ENCODE assay signal across 11 cellular contexts in the genomic region with DNA sequence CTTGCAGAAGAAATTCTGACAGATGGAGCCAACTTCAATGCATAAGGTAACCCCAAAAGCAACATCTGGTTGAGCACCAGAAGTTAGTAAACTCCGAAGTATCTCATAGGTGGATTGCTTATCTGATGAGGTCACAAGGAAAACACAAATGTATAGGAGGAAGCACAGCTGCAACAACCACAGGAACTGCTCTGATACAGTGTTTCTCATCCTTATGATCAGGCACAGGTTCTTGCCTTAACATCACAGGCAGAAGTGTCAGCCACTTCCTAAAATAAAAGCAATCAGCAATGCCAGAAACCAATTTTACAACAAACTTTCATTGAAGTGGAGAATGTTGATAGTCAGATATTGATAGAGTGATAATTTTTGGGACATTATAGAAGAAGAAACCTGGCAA.
"Had no signal": no experiment of that assay in that cellular context is flagged by ENCODE, and none has a peak within 500 bp of the region (broad histone marks: within the 10 kb centered on the region; RNA-seq: fewer than 3 reads in every experiment).

No MANE protein-coding gene starts in this region.

- H3K9me3 ChIP-seq: HAP-1 had no signal

- H3K36me3 ChIP-seq: HAP-1 had no signal

- FAIRE-seq: H1, H54 had no signal

- H2AFZ ChIP-seq: GM23248, GM23338 had no signal

- H3K4me3 ChIP-seq: GM23248, GM23338, HAP-1 had no signal

- H3K27ac ChIP-seq: GM23248 had no signal

- H3K4me2 ChIP-seq: GM23338 had no signal

- DNase-seq: GM23248, GOT3, H7, H9, HCEC 1CT, HFFc6 had no signal

- H3K9ac ChIP-seq: GM23248 had no signal

- ATAC-seq: GM23338, HCT116 had no signal
